9 cellular contexts compared by ENCODE assay signal in the genomic region with DNA sequence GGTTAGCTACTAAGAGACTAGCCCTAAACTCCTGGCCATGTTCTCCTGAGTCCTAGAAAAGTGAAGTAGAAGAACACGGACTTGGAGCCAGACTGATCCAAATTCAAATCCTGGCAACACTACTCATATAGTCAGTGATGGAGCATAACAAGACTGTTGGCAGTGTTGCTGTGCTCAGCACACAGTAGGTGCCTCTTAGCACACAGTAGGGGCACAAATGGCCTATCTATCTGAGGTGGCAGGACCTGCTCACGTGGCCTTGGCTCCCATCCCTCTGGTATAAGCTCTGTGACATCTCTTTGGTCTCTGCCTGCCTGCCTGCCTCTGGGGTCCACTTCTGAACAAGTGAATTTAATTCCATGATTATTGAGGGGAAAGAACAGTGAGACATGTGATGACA. TPM values are rescaled to one million over a fixed set of nuclear protein-coding genes. Genes with fewer than 3 reads are reported as not detected.
"Had no signal": no experiment of that assay in that cellular context is flagged by ENCODE, and none has a peak within 500 bp of the region (broad histone marks: within the 10 kb centered on the region; RNA-seq: fewer than 3 reads in every experiment).

No MANE protein-coding gene starts in this region.

- H3K4me2 ChIP-seq: KMS-11 had no signal

- H3K9ac ChIP-seq: KMS-11 had no signal

- DNase-seq: IMR-90, Karpas-422, KBM-7, KG1 had no signal

- H3K27ac ChIP-seq: HL-60, KMS-11 had no signal

- FAIRE-seq: HTR-8/SVneo had no signal

RNA-seq across cellular contexts. Expression of a gene that starts 15.4 kb away (rescaled TPM):
- total RNA-seq: HT-29 had no signal
- polyA plus RNA-seq: IgD-negative memory B cell had no signal
